In the genomic region with DNA sequence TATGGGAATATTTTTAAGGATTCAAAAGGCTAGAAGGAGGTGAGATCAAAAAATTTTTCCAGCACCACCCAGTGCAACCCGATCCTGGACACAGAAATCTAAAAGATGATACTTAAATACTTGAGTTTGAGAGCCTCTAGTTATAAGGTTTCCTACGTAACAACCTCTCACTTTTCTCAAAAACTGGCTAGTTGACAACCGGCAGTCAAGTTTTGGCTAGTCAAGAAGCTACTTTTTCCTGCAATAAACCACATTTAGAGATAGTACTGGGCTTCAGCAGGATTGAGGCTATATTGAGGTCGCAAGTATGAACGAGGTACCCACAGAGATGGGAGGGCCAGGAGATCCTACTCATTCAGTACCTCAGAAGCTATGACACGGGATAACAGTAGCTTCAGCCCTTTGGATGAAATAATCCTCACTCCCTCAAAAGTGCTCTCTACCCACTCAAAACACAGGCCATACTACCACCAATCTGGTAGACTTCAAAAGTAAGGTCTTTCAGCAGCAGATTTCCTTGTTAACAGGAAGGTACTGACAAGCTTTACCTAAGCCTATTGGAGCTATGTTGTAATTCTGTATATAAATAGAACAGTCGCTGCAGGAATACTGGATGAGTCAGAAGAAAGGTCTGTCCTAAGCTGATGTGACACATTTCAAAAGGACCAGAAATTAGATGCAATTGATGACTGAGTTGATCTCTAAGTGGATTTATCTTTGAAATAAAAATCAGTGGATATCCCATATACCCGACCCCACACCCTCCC, we compare ENCODE assay signal across 9 cellular contexts. TPM values are rescaled to one million over a fixed set of nuclear protein-coding genes. Genes with fewer than 3 reads are reported as not detected.
DNase-seq lines count a peak whose midpoint lies in the region; ATAC-seq, FAIRE-seq and TF ChIP-seq lines count a peak whose summit lies in the region.
"Had no signal": no experiment of that assay in that cellular context is flagged by ENCODE, and none has a peak within 500 bp of the region (broad histone marks: within the 10 kb centered on the region; RNA-seq: fewer than 3 reads in every experiment).

No MANE protein-coding gene starts in this region.

- H3K36me3 ChIP-seq in GM23338 (ENCODE audit: insufficient read depth) = 0 out of 2 replicates have a peak, but pooled peaks cover 3% of the 10 kb centered on the region
- H3K36me3 ChIP-seq in esophagus squamous epithelium = no peaks in the 10 kb centered on the region
- H3K36me3 ChIP-seq in BE2C = no peaks in the 10 kb centered on the region

- H3K4me3 Mint-ChIP-seq in GM23338 = peak overlapping the region; percentile 98

- no peaks in the 10 kb centered on the region for H4K20me1 ChIP-seq in GM23338 (replicated peaks; ENCODE audit: insufficient read depth)

- H3K4me1 ChIP-seq in GM23338 (ENCODE audit: insufficient read depth) = peaks cover 62% of the 10 kb centered on the region
- H3K4me1 ChIP-seq in esophagus squamous epithelium = peaks cover 24 to 80% (median 48%) of the 10 kb centered on the region in 3 donors
- no peaks in the 10 kb centered on the region; the same call in 1 of the 2 replicates for H3K4me1 ChIP-seq in BE2C

- H3K27ac ChIP-seq in GM23338 (ENCODE audit: low read depth) = no peak overlapping the region
- H3K27ac ChIP-seq in esophagus squamous epithelium = peak overlapping the region; percentile 82 to 91 (median 88)
- H3K27ac ChIP-seq: SK-N-MC had no signal

- H3K9me3 Mint-ChIP-seq in GM23338 = peaks cover 15% of the 10 kb centered on the region

- peak overlapping the region; percentile 97; the same call in 1 of the 2 replicates for H2AFZ ChIP-seq in GM23338

- FAIRE-seq in GM19239 (lab: Jason Lieb, UNC) = no peak

- H3K27ac Mint-ChIP-seq in GM23338 = no peak overlapping the region

- intact Hi-C loops in esophagus squamous epithelium (cut with DNase I) = loop anchor here (5.0 kb wide), 1 partner anchor 188 kb away; no protein-coding TSS in a partner anchor

- peaks cover 7% of the 10 kb centered on the region; the same call in 1 of the 2 replicates for H3F3A ChIP-seq in GM23338 (replicated peaks; ENCODE audit: low read depth)

- peaks cover 26% of the 10 kb centered on the region for H3K79me2 ChIP-seq in GM23338 (replicated peaks; ENCODE audit: insufficient read depth)

- TF ChIP-seq CTCF in GM23338 (conservative IDR thresholded peaks at IDR 0.05; ENCODE audit: low read depth in 2 of 2) = no peak
- TF ChIP-seq CTCF in esophagus squamous epithelium (IDR thresholded peaks at IDR 0.05) = no peak
- no peak for TF ChIP-seq CTCF in BE2C (IDR thresholded peaks at IDR 0.05; ENCODE audit: low read depth, low read length)

- peaks cover 18% of the 10 kb centered on the region for H3K36me3 Mint-ChIP-seq in GM23338 (ENCODE audit: low read depth)

- WGBS in esophagus squamous epithelium, 2 donors = 47 to 52% methylated on average over 7 of the region's 8 CpGs

- H3K9me2 ChIP-seq in GM23338 (ENCODE audit: insufficient read depth) = no peaks in the 10 kb centered on the region

- H3K27me3 Mint-ChIP-seq in GM23338 (ENCODE audit: insufficient read depth, low read depth, poor library complexity) = peaks cover 26% of the 10 kb centered on the region

- peak overlapping the region; percentile 92 for H3K4me2 ChIP-seq in GM23338

- ATAC-seq in GM23338 = no peak

- H3K4me3 ChIP-seq in GM23338 (peak overlapping the region; percentile 91), esophagus squamous epithelium (peak overlapping the region in 3 of 4 donors; percentile 78 to 87 (median 86)), BE2C (ENCODE audit: low read depth, low read length) (no peak overlapping the region)

- DNase-seq in GM23338 (ENCODE audit: low spot score) = no peak
- DNase-seq in RPMI7951 (ENCODE audit: low read depth) = peak; percentile 60
- no peak for DNase-seq in esophagus squamous epithelium (lab: John Stamatoyannopoulos, UW)
- DNase-seq in renal cortical epithelial cell (ENCODE audit: low read depth) = peak; percentile 87
- no peak for DNase-seq in GM19239 (ENCODE audit: insufficient read length, low spot score)
- no peak for DNase-seq in BE2C
- no peak for DNase-seq in NCI-H128 (lab: John Stamatoyannopoulos, UW; ENCODE audit: unreplicated experiment)
- no peak for DNase-seq in activated gamma-delta T cell (lab: John Stamatoyannopoulos, UW)

- H3K27me3 ChIP-seq in GM23338 (ENCODE audit: insufficient read depth) = peaks cover 45% of the 10 kb centered on the region
- H3K27me3 ChIP-seq in esophagus squamous epithelium = no peaks in the 10 kb centered on the region
- peaks cover 73% of the 10 kb centered on the region for H3K27me3 ChIP-seq in BE2C

- no peak for TF ChIP-seq POLR2A in esophagus squamous epithelium (IDR thresholded peaks at IDR 0.05)

- H3K9me3 ChIP-seq in esophagus squamous epithelium (no peaks in the 10 kb centered on the region), BE2C (peaks cover 4% of the 10 kb centered on the region; the same call in 1 of the 2 replicates)

- H3K4me1 Mint-ChIP-seq in GM23338 = peaks cover 59% of the 10 kb centered on the region

TF ChIP-seq in GM23338, 12 proteins besides CTCF, POLR2A, EP300 and RAD21 (continues in another document):
- TF ChIP-seq, protein P1, sequence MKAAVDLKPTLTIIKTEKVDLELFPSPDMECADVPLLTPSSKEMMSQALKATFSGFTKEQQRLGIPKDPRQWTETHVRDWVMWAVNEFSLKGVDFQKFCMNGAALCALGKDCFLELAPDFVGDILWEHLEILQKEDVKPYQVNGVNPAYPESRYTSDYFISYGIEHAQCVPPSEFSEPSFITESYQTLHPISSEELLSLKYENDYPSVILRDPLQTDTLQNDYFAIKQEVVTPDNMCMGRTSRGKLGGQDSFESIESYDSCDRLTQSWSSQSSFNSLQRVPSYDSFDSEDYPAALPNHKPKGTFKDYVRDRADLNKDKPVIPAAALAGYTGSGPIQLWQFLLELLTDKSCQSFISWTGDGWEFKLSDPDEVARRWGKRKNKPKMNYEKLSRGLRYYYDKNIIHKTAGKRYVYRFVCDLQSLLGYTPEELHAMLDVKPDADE (IDR thresholded peaks at IDR 0.05) = no peak
- TF ChIP-seq STAT1 (IDR thresholded peaks at IDR 0.05; ENCODE audit: unreplicated experiment) (no peak), ZNF331 (CRISPR knock-in tag; IDR thresholded peaks at IDR 0.05; ENCODE audit: low read depth) (no peak)
- TF ChIP-seq, protein P2, sequence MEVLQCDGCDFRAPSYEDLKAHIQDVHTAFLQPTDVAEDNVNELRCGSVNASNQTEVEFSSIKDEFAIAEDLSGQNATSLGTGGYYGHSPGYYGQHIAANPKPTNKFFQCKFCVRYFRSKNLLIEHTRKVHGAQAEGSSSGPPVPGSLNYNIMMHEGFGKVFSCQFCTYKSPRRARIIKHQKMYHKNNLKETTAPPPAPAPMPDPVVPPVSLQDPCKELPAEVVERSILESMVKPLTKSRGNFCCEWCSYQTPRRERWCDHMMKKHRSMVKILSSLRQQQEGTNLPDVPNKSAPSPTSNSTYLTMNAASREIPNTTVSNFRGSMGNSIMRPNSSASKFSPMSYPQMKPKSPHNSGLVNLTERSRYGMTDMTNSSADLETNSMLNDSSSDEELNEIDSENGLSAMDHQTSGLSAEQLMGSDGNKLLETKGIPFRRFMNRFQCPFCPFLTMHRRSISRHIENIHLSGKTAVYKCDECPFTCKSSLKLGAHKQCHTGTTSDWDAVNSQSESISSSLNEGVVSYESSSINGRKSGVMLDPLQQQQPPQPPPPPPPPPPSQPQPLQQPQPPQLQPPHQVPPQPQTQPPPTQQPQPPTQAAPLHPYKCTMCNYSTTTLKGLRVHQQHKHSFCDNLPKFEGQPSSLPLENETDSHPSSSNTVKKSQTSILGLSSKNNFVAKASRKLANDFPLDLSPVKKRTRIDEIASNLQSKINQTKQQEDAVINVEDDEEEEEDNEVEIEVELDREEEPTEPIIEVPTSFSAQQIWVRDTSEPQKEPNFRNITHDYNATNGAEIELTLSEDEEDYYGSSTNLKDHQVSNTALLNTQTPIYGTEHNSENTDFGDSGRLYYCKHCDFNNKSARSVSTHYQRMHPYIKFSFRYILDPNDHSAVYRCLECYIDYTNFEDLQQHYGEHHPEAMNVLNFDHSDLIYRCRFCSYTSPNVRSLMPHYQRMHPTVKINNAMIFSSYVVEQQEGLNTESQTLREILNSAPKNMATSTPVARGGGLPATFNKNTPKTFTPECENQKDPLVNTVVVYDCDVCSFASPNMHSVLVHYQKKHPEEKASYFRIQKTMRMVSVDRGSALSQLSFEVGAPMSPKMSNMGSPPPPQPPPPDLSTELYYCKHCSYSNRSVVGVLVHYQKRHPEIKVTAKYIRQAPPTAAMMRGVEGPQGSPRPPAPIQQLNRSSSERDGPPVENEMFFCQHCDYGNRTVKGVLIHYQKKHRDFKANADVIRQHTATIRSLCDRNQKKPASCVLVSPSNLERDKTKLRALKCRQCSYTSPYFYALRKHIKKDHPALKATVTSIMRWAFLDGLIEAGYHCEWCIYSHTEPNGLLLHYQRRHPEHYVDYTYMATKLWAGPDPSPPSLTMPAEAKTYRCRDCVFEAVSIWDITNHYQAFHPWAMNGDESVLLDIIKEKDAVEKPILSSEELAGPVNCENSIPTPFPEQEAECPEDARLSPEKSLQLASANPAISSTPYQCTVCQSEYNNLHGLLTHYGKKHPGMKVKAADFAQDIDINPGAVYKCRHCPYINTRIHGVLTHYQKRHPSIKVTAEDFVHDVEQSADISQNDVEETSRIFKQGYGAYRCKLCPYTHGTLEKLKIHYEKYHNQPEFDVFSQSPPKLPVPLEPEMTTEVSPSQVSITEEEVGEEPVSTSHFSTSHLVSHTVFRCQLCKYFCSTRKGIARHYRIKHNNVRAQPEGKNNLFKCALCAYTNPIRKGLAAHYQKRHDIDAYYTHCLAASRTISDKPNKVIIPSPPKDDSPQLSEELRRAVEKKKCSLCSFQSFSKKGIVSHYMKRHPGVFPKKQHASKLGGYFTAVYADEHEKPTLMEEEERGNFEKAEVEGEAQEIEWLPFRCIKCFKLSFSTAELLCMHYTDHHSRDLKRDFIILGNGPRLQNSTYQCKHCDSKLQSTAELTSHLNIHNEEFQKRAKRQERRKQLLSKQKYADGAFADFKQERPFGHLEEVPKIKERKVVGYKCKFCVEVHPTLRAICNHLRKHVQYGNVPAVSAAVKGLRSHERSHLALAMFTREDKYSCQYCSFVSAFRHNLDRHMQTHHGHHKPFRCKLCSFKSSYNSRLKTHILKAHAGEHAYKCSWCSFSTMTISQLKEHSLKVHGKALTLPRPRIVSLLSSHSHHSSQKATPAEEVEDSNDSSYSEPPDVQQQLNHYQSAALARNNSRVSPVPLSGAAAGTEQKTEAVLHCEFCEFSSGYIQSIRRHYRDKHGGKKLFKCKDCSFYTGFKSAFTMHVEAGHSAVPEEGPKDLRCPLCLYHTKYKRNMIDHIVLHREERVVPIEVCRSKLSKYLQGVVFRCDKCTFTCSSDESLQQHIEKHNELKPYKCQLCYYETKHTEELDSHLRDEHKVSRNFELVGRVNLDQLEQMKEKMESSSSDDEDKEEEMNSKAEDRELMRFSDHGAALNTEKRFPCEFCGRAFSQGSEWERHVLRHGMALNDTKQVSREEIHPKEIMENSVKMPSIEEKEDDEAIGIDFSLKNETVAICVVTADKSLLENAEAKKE (CRISPR knock-in tag; IDR thresholded peaks at IDR 0.05) = no peak

RNA-seq across cellular contexts. Expression of a gene that starts 1.5 kb away (rescaled TPM):
- 21.5 and 24.6 TPM in 2 replicates for total RNA-seq in GM23338 (2014; rRNA removed; shearing (Covaris generic))
- 18.2 and 18.6 TPM in 2 replicates for polyA plus RNA-seq in GM23338 (2016; fragmentation: Nextera tagmentation; extraction: Ambion mirVana)
- total RNA-seq in RPMI7951 (2014; rRNA removed; shearing (Covaris generic)) = 25.2 and 26.6 TPM in 2 replicates
- total RNA-seq in esophagus squamous epithelium (10 to 100 TPM; 10.9 to 19.0 (median 13.9) TPM), renal cortical epithelial cell (12.2 and 28.4 TPM in 2 replicates)
- 12.2 TPM for polyA plus RNA-seq in BE2C (2012; ENCODE audit: insufficient read depth, insufficient read length, low read depth)

Comparison
In these comparisons a context has a peak if more than half of its experiments do, and no peak if none do; other contexts are left out.
1. DNase-seq: peak in RPMI7951 (single experiment) and renal cortical epithelial cell (single experiment); none in GM23338 (single experiment), esophagus squamous epithelium (single experiment), GM19239 (single experiment), BE2C (single experiment), NCI-H128 (single experiment) and activated gamma-delta T cell (single experiment).